In genomic region chr3:188937389-188937788, GRCh38 we compare ENCODE assay signal across 27 cellular contexts.
DNase-seq lines count a peak whose midpoint lies in the region; ATAC-seq and TF ChIP-seq lines count a peak whose summit lies in the region.
"Had no signal": no experiment of that assay in that cellular context is flagged by ENCODE, and none has a peak within 500 bp of the region (broad histone marks: within the 10 kb centered on the region; RNA-seq: fewer than 3 reads in every experiment).

No MANE protein-coding gene starts in this region.

- H3K4me2 ChIP-seq in H9 (ENCODE audit: insufficient read depth, insufficient read length, low read length) = no peak overlapping the region

- no peak overlapping the region; a peak in 2 of 5 replicates for H3K4me3 Mint-ChIP-seq in H9
- H3K4me3 Mint-ChIP-seq: activated T-cell treated with anti-CD3 and anti-CD28 coated beads, Interleukin-2, amount 50 U/mL, for 4 hours; mesothelial cell of epicardium; naive thymus-derived CD4-positive, alpha-beta T cell; stimulated activated memory B cell treated with anti-CD40 and anti-IgM and Interleukin-4, amounts not matched to agents 10 μg/mL and 1 μg/mL and 100 μg/mL, for 72 hours had no signal

- no peaks in the 10 kb centered on the region; a peak in 1 of 5 replicates for H3K9me3 Mint-ChIP-seq in H9
- H3K9me3 Mint-ChIP-seq: activated T-cell treated with anti-CD3 and anti-CD28 coated beads, Interleukin-2, amount 50 U/mL, for 4 hours; mesothelial cell of epicardium; stimulated activated memory B cell treated with anti-CD40 and anti-IgM and Interleukin-4, amounts not matched to agents 10 μg/mL and 1 μg/mL and 100 μg/mL, for 72 hours had no signal

- no peak overlapping the region for H3K4me3 ChIP-seq in retinal pigment epithelial cell (ENCODE audit: low read length)
- H3K4me3 ChIP-seq: adrenal gland, coronary artery, vagina had no signal

- TF ChIP-seq CTCF in H9 (conservative IDR thresholded peaks at IDR 0.05) (no peak), retinal pigment epithelial cell (conservative IDR thresholded peaks at IDR 0.05; ENCODE audit: low read depth, low read length) (no peak)

- H3T11ph ChIP-seq in H9 (ENCODE audit: low read length) = no peak overlapping the region

- H3K27me3 ChIP-seq in H9 (ENCODE audit: insufficient read depth, low read length) = no peaks in the 10 kb centered on the region
- H3K27me3 ChIP-seq: adrenal gland, vagina had no signal

- no peak overlapping the region for H3K18ac ChIP-seq in H9 (ENCODE audit: insufficient read length, low read depth, low read length)

- H3K4me1 Mint-ChIP-seq in H9 = peaks cover 16 to 20% of the 10 kb centered on the region in 2 experiments

- H2BK5ac ChIP-seq in H9 (ENCODE audit: insufficient read length, low read length) = no peak overlapping the region

- DNase-seq in H9 (no peak), astrocyte of the hippocampus (ENCODE audit: low read depth, low spot score) (peak; percentile 34), iPS-NIHi11 (ENCODE audit: low spot score) (peak; percentile 25), retinal pigment epithelial cell (ENCODE audit: low read depth) (peak; percentile 52), D341Med (ENCODE audit: low spot score) (no peak), cerebellar cortex (ENCODE audit: low spot score) (no peak), AML-193 (lab: John Stamatoyannopoulos, UW) (no peak)
- DNase-seq: activated CD4-positive, alpha-beta T cell treated with anti-CD3 and anti-CD28 coated beads for 1 hour; activated naive CD4-positive, alpha-beta T cell; activated T-cell treated with anti-CD3 and anti-CD28 coated beads, Interleukin-2, amount 50 U/mL, for 4 hours; adrenal gland; C1 segment of cervical spinal cord; Calu3; glutamatergic neuron; Karpas-422; MV-4-11; naive thymus-derived CD4-positive, alpha-beta T cell; NCI-H524; occipital lobe; retina; stimulated activated CD4-positive, alpha-beta T cell treated with anti-CD3 and anti-CD28 coated beads, Interleukin-4, amount 100 ng/mL, for 1 hour had no signal

- no peak overlapping the region for H4K8ac ChIP-seq in H9 (replicated peaks; ENCODE audit: insufficient read length, low read depth, low read length)

- no CpG with 5 or more reads among the region's 7 CpGs for WGBS in H9 (ENCODE audit: extremely low coverage, insufficient read length, low lambda C conversion rate)

- no peaks in the 10 kb centered on the region for H3K79me1 ChIP-seq in H9 (ENCODE audit: insufficient read depth, low read depth, low read length, poor library complexity, severe bottlenecking)

- peak overlapping the region; percentile 33 for H3K27ac ChIP-seq in H9 (ENCODE audit: insufficient read length, low read depth, low read length)
- H3K27ac ChIP-seq: adrenal gland, coronary artery, vagina had no signal

- no peaks in the 10 kb centered on the region; the same call in 1 of the 2 replicates for H3K4me1 ChIP-seq in H9 (ENCODE audit: insufficient read depth, low read length)

- H3K23ac ChIP-seq in H9 (ENCODE audit: insufficient read length, low read depth, low read length) = no peak overlapping the region

- H2BK15ac ChIP-seq in H9 (ENCODE audit: low read depth, low read length) = no peak overlapping the region

- peak overlapping the region in 1 of 3 experiments; percentile 79; a peak in 2 of 7 replicates for H3K27ac Mint-ChIP-seq in H9
- H3K27ac Mint-ChIP-seq: mesothelial cell of epicardium; naive thymus-derived CD4-positive, alpha-beta T cell; stimulated activated memory B cell treated with anti-CD40 and anti-IgM and Interleukin-4, amounts not matched to agents 10 μg/mL and 1 μg/mL and 100 μg/mL, for 72 hours had no signal

- H4K91ac ChIP-seq in H9 (ENCODE audit: insufficient read length, low read depth, low read length) = no peak overlapping the region

- no peak overlapping the region for H2BK20ac ChIP-seq in H9 (ENCODE audit: low read depth, low read length, poor library complexity, severe bottlenecking)

- no peak overlapping the region for H2AK5ac ChIP-seq in H9 (ENCODE audit: insufficient read length, low read length)

- no peak overlapping the region for H3K9ac ChIP-seq in H9 (ENCODE audit: extremely low read depth, insufficient read length, low read length)

- H3K9me3 ChIP-seq in H9 (ENCODE audit: control insufficient read depth, low read depth, low read length) = no peaks in the 10 kb centered on the region
- H3K9me3 ChIP-seq: adrenal gland, vagina had no signal

- no peaks in the 10 kb centered on the region for H3K79me2 ChIP-seq in H9 (ENCODE audit: insufficient read depth, low read length)

- no peak overlapping the region for H3K4ac ChIP-seq in H9 (ENCODE audit: low read depth, low read length)

- peaks cover 0 to 10% (median 2%) of the 10 kb centered on the region in 3 experiments; a peak in 5 of 7 replicates for H3K36me3 Mint-ChIP-seq in H9 (ENCODE audit: insufficient read depth in 1 of 3, low read depth in 3 of 3)
- H3K36me3 Mint-ChIP-seq: naive thymus-derived CD4-positive, alpha-beta T cell; stimulated activated memory B cell treated with anti-CD40 and anti-IgM and Interleukin-4, amounts not matched to agents 10 μg/mL and 1 μg/mL and 100 μg/mL, for 72 hours had no signal

- no peaks in the 10 kb centered on the region for H3K27me3 Mint-ChIP-seq in H9 (ENCODE audit: low read depth)
- H3K27me3 Mint-ChIP-seq: stimulated activated memory B cell treated with anti-CD40 and anti-IgM and Interleukin-4, amounts not matched to agents 10 μg/mL and 1 μg/mL and 100 μg/mL, for 72 hours had no signal

- ATAC-seq in HG02763 (IDR thresholded peaks at IDR 0.05; ENCODE audit: unreplicated experiment) = no peak
- ATAC-seq: activated T-cell treated with anti-CD3 and anti-CD28 coated beads, Interleukin-2, amount 50 U/mL, for 4 hours; left lobe of liver; naive thymus-derived CD4-positive, alpha-beta T cell; stimulated activated memory B cell treated with anti-CD40 and anti-IgM and Interleukin-4, amounts not matched to agents 10 μg/mL and 1 μg/mL and 100 μg/mL, for 72 hours had no signal

- H4K5ac ChIP-seq in H9 (ENCODE audit: insufficient read length, low read depth, low read length) = no peak overlapping the region

- no peak overlapping the region for H3K56ac ChIP-seq in H9 (ENCODE audit: insufficient read length, low read depth, low read length)

- no peaks in the 10 kb centered on the region for H4K20me1 ChIP-seq in H9 (ENCODE audit: control insufficient read depth, insufficient read depth, insufficient read length)

- no peaks in the 10 kb centered on the region for H3K23me2 ChIP-seq in H9 (ENCODE audit: insufficient read length, low read depth, low read length, poor library complexity, severe bottlenecking)

- H3K14ac ChIP-seq in H9 (ENCODE audit: insufficient read depth, low read length) = no peak overlapping the region

- no peak overlapping the region for H2AFZ ChIP-seq in H9 (ENCODE audit: low read length)

- no peak overlapping the region for H2BK120ac ChIP-seq in H9 (ENCODE audit: low read depth, low read length, poor library complexity, severe bottlenecking)

- no peak overlapping the region for H2BK12ac ChIP-seq in H9 (ENCODE audit: insufficient read length, low read depth, low read length)

Comparison
In these comparisons a context has a peak if more than half of its experiments do, and no peak if none do; other contexts are left out.
1. DNase-seq: peak in astrocyte of the hippocampus (single experiment), iPS-NIHi11 (single experiment) and retinal pigment epithelial cell (single experiment); none in H9 (single experiment), D341Med (single experiment), cerebellar cortex (single experiment) and AML-193 (0 of 2).